ENCODE assay signal across 8 cellular contexts in the genomic region with DNA sequence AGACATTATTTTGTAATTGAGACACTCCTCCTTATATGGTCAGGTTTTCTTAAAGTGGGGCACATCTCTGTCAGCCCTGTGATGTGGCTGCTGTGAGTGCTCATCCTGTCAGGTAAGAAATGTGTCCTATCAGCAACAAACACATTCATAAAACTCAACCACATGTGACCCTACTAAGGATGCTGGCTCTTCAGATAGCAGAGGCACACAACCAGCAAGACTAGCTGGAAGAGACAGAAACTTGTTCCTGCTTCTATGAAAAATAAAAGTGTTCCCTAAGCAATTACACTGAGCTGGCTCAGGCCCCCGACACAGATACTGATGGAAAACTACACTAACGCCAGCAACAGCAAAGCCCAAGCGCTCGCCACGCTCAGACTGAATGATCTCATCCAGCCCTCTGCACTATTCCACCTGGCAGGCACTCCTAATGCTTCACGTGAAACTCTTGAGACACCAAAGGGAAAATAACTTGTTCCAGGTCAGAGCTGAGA. TPM values are rescaled to one million over a fixed set of nuclear protein-coding genes. Genes with fewer than 3 reads are reported as not detected.
A peak's percentile ranks its signal among the peaks of the same experiment; 100 is the strongest.
DNase-seq lines count a peak whose midpoint lies in the region; ATAC-seq and TF ChIP-seq lines count a peak whose summit lies in the region.

No MANE protein-coding gene starts in this region.

- TF ChIP-seq CTCF in fibroblast of villous mesenchyme (IDR thresholded peaks at IDR 0.05; ENCODE audit: insufficient read depth, low read depth, low read length): no peak

- H3K4me3 Mint-ChIP-seq in activated CD4-positive, alpha-beta memory T cell treated with anti-CD3 and anti-CD28 coated beads, Interleukin-2, amount 10 ng/mL, durations not matched to agents 7 days and 5 days: peak overlapping the region; percentile 36

- no peaks in the 10 kb centered on the region for H3K9me3 Mint-ChIP-seq in activated CD4-positive, alpha-beta memory T cell treated with anti-CD3 and anti-CD28 coated beads, Interleukin-2, amount 10 ng/mL, durations not matched to agents 7 days and 5 days

- POLR2A ChIA-PET in activated CD4-positive, alpha-beta memory T cell treated with anti-CD3 and anti-CD28 coated beads, Interleukin-2, amount 10 ng/mL, durations not matched to agents 7 days and 5 days (lab: Charles Lee): interaction anchor here (1.1 to 3.0 kb wide), 10 partner anchors 11 to 263 kb away, joined by 3 to 15 read pairs (median 4); partner anchors contain the start of genes CENPM and NDUFA6

- H3K36me3 Mint-ChIP-seq in activated CD4-positive, alpha-beta memory T cell treated with anti-CD3 and anti-CD28 coated beads, Interleukin-2, amount 10 ng/mL, durations not matched to agents 7 days and 5 days (ENCODE audit: low read depth): peaks cover 53% of the 10 kb centered on the region

- peak overlapping the region; percentile 90 for H3K27ac Mint-ChIP-seq in activated CD4-positive, alpha-beta memory T cell treated with anti-CD3 and anti-CD28 coated beads, Interleukin-2, amount 10 ng/mL, durations not matched to agents 7 days and 5 days

- peak; percentile 97 for DNase-seq in Jurkat, Clone E6-1 (ENCODE audit: low read depth, low spot score)
- peak; percentile 67 for DNase-seq in activated CD4-positive, alpha-beta memory T cell treated with anti-CD3 and anti-CD28 coated beads, Interleukin-2, amount 10 ng/mL, durations not matched to agents 7 days and 5 days
- DNase-seq in fibroblast of villous mesenchyme (ENCODE audit: low read depth) (peak; percentile 32), SHP77 treated with DMSO at 0.1 percent for 48 hours (lab: John Stamatoyannopoulos, UW) (no peak), NCI-H69 (lab: John Stamatoyannopoulos, UW) (no peak)
- peak; percentile 55 for DNase-seq in stimulated activated CD4-positive, alpha-beta T cell treated with anti-CD3 and anti-CD28 coated beads, Interleukin-1b, Interleukin-23, amount 100 ng/mL, for 48 hours

- no peak for ATAC-seq in GM18498 (IDR thresholded peaks at IDR 0.05; ENCODE audit: unreplicated experiment)
- no peak for ATAC-seq in HG02852 (IDR thresholded peaks at IDR 0.05; ENCODE audit: unreplicated experiment)

- H3K27me3 Mint-ChIP-seq in activated CD4-positive, alpha-beta memory T cell treated with anti-CD3 and anti-CD28 coated beads, Interleukin-2, amount 10 ng/mL, durations not matched to agents 7 days and 5 days: no peaks in the 10 kb centered on the region

- H3K4me1 Mint-ChIP-seq in activated CD4-positive, alpha-beta memory T cell treated with anti-CD3 and anti-CD28 coated beads, Interleukin-2, amount 10 ng/mL, durations not matched to agents 7 days and 5 days: peaks cover 86% of the 10 kb centered on the region

- H3K4me3 ChIP-seq in Jurkat, Clone E6-1 (ENCODE audit: low read length): peak overlapping the region; percentile 33
- no peak overlapping the region for H3K4me3 ChIP-seq in fibroblast of villous mesenchyme (ENCODE audit: low read depth, low read length)

- CTCF ChIA-PET in activated CD4-positive, alpha-beta memory T cell treated with anti-CD3 and anti-CD28 coated beads, Interleukin-2, amount 10 ng/mL, durations not matched to agents 7 days and 5 days (lab: Charles Lee): no interaction called here

RNA-seq across cellular contexts. Expression of gene CYP2D6, which starts 49.8 kb away (rescaled TPM):
- 1.5 TPM for polyA plus RNA-seq in Jurkat, Clone E6-1 (2012; ENCODE audit: insufficient read depth, insufficient read length)
- total RNA-seq in activated CD4-positive, alpha-beta memory T cell treated with anti-CD3 and anti-CD28 coated beads, Interleukin-2, amount 10 ng/mL, durations not matched to agents 7 days and 5 days: 1 to 10 TPM; 1.9 to 2.4 TPM
- total RNA-seq in fibroblast of villous mesenchyme: under 0.01 and 0.32 TPM in 2 replicates

Comparison
In these comparisons a context has a peak if more than half of its experiments do, and no peak if none do; other contexts are left out.
1. DNase-seq: peak in Jurkat, Clone E6-1 (single experiment), activated CD4-positive, alpha-beta memory T cell treated with anti-CD3 and anti-CD28 coated beads, Interleukin-2, amount 10 ng/mL, durations not matched to agents 7 days and 5 days (single experiment), fibroblast of villous mesenchyme (single experiment) and stimulated activated CD4-positive, alpha-beta T cell treated with anti-CD3 and anti-CD28 coated beads, Interleukin-1b, Interleukin-23, amount 100 ng/mL, for 48 hours (single experiment); none in SHP77 treated with DMSO at 0.1 percent for 48 hours (single experiment) and NCI-H69 (single experiment).